In the genomic region with DNA sequence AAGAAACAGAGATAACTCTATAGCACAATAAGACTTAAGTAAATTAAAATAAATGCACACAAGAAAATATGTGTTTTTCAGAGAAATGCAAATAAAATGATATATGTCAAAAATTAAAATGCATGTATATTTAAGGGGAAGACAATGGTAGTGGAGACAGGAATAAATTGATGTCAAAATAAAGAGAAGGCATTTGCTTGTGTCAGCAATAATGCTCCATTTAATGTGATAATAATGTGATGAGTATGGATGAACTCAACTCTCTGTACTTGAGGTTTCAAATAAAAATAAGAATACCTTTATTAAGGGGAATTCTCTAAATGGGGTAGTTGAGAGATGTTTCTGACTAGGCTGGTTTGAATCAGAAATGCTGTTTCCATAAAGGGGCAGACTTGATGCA, we compare ENCODE assay signal across 36 cellular contexts.
"Had no signal": no experiment of that assay in that cellular context is flagged by ENCODE, and none has a peak within 500 bp of the region (broad histone marks: within the 10 kb centered on the region; RNA-seq: fewer than 3 reads in every experiment).

No MANE protein-coding gene starts in this region.

- H3K4me1 Mint-ChIP-seq: activated B cell treated with CpG ODN at 0.5 μM for 24 hours; activated CD4-positive, alpha-beta T cell treated with anti-CD3 and anti-CD28 coated beads, Interleukin-2, amount 10 ng/mL, durations not matched to agents 24 days and 14 days; activated naive CD8-positive, alpha-beta T cell treated with anti-CD3 and anti-CD28 coated beads for 36 hours; activated T-helper 17 cell treated with anti-CD3 and anti-CD28 coated beads, Interleukin-2, amount 50 U/mL, for 72 hours had no signal

- DNase-seq: activated B cell treated with CpG ODN at 0.5 μM for 24 hours; activated CD4-positive, alpha-beta memory T cell treated with anti-CD3 and anti-CD28 coated beads for 36 hours; activated CD4-positive, alpha-beta T cell treated with anti-CD3 and anti-CD28 coated beads for 4 hours; activated CD4-positive, alpha-beta T cell treated with anti-CD3 and anti-CD28 coated beads, Interleukin-2, amount 10 ng/mL, durations not matched to agents 24 days and 14 days; activated CD4-positive, alpha-beta T cell treated with anti-CD3 and anti-CD28 coated beads, Interleukin-2, amount 50 U/mL, for 1 hour; activated CD4-positive, alpha-beta T cell treated with anti-CD3 and anti-CD28 coated beads, Interleukin-2, amount 50 U/mL, for 4 hours; activated CD4-positive, CD25-positive, alpha-beta regulatory T cell treated with anti-CD3 and anti-CD28 coated beads, Interleukin-2, amount 50 U/mL, for 72 hours; activated CD8-positive, alpha-beta memory T cell treated with anti-CD3 and anti-CD28 coated beads, Interleukin-2, amount 50 U/mL, for 4 hours; activated CD8-positive, alpha-beta T cell treated with anti-CD3 and anti-CD28 coated beads for 36 hours; activated effector memory CD4-positive, alpha-beta T cell treated with anti-CD3 and anti-CD28 coated beads, Interleukin-2, amount 50 U/mL, for 16 hours; activated gamma-delta T cell treated with Interleukin-2 at 50 U/mL for 16 hours; activated naive CD4-positive, alpha-beta T cell; activated naive CD4-positive, alpha-beta T cell treated with anti-CD3 and anti-CD28 coated beads for 36 hours; activated naive CD4-positive, alpha-beta T cell treated with anti-CD3 and anti-CD28 coated beads, Interleukin-2, amount 50 U/mL, for 16 hours; activated naive CD8-positive, alpha-beta T cell treated with anti-CD3 and anti-CD28 coated beads for 36 hours; activated T-cell treated with anti-CD3 and anti-CD28 coated beads for 4 hours; activated T-cell treated with anti-CD3 and anti-CD28 coated beads, Interleukin-2, amount 50 U/mL, for 1 hour; activated T-cell treated with anti-CD3 and anti-CD28 coated beads, Interleukin-2, amount 50 U/mL, for 4 hours; activated T-cell treated with anti-CD3 and anti-CD28 coated beads, Interleukin-2, amount 50 U/mL, for 72 hours; adrenal gland; amniotic stem cell; aorta; body of pancreas; brain microvascular endothelial cell; central memory CD4-positive, alpha-beta T cell; T-helper 2 cell; T-helper 9 cell had no signal

- H3K9me3 ChIP-seq: adrenal gland, body of pancreas, breast epithelium had no signal

- H3K9me3 Mint-ChIP-seq: activated B cell treated with CpG ODN at 0.5 μM for 24 hours; activated CD4-positive, alpha-beta memory T cell treated with anti-CD3 and anti-CD28 coated beads for 36 hours; activated CD4-positive, alpha-beta T cell treated with anti-CD3 and anti-CD28 coated beads, Interleukin-2, amount 10 ng/mL, durations not matched to agents 24 days and 14 days; activated CD8-positive, alpha-beta T cell treated with anti-CD3 and anti-CD28 coated beads for 36 hours; activated naive CD4-positive, alpha-beta T cell treated with anti-CD3 and anti-CD28 coated beads for 36 hours; activated naive CD4-positive, alpha-beta T cell treated with anti-CD3 and anti-CD28 coated beads, Interleukin-2, amount 50 U/mL, for 72 hours; activated naive CD8-positive, alpha-beta T cell treated with anti-CD3 and anti-CD28 coated beads for 36 hours; activated T-cell treated with anti-CD3 and anti-CD28 coated beads, Interleukin-2, amount 50 U/mL, for 4 hours; activated T-cell treated with anti-CD3 and anti-CD28 coated beads, Interleukin-2, amount 50 U/mL, for 72 hours; activated T-helper 1 cell treated with anti-CD3 and anti-CD28 coated beads, Interleukin-12 subunit alpha, Interleukin-12 subunit beta, Interleukin-2, Interleukin-4 antibody, amounts not matched to agents 30 ng/mL and 10 ng/mL and 1 ng/mL, durations not matched to agents 14 hours and 24 hours and 36 hours; activated T-helper 17 cell treated with anti-CD3 and anti-CD28 coated beads, Interleukin-2, amount 50 U/mL, for 72 hours; T-helper 1 cell treated with Interleukin-12 subunit alpha and Interleukin-12 subunit beta and Interleukin-4 antibody, amounts not matched to agents 30 μg/mL and 1 μg/mL, for 36 hours; T-helper 2 cell treated with Interferon-gamma antibody and Interleukin-4, amounts not matched to agents 5 μg/mL and 100 μg/mL, for 36 hours had no signal

- H3K4me3 ChIP-seq: adrenal gland, body of pancreas, breast epithelium had no signal

- H3K27ac Mint-ChIP-seq: activated B cell treated with CpG ODN at 0.5 μM for 24 hours; activated CD4-positive, alpha-beta memory T cell treated with anti-CD3 and anti-CD28 coated beads for 36 hours; activated CD4-positive, alpha-beta T cell treated with anti-CD3 and anti-CD28 coated beads, Interleukin-2, amount 10 ng/mL, durations not matched to agents 24 days and 14 days; activated CD8-positive, alpha-beta T cell treated with anti-CD3 and anti-CD28 coated beads for 36 hours; activated naive CD4-positive, alpha-beta T cell treated with anti-CD3 and anti-CD28 coated beads for 36 hours; activated naive CD4-positive, alpha-beta T cell treated with anti-CD3 and anti-CD28 coated beads, Interleukin-2, amount 50 U/mL, for 72 hours; activated naive CD8-positive, alpha-beta T cell treated with anti-CD3 and anti-CD28 coated beads for 36 hours; activated T-cell treated with anti-CD3 and anti-CD28 coated beads, Interleukin-2, amount 50 U/mL, for 72 hours; activated T-helper 1 cell treated with anti-CD3 and anti-CD28 coated beads, Interleukin-12 subunit alpha, Interleukin-12 subunit beta, Interleukin-2, Interleukin-4 antibody, amounts not matched to agents 30 ng/mL and 10 ng/mL and 1 ng/mL, durations not matched to agents 14 hours and 24 hours and 36 hours; activated T-helper 17 cell treated with anti-CD3 and anti-CD28 coated beads, Interleukin-2, amount 50 U/mL, for 72 hours; T-helper 1 cell treated with Interleukin-12 subunit alpha and Interleukin-12 subunit beta and Interleukin-4 antibody, amounts not matched to agents 30 μg/mL and 1 μg/mL, for 36 hours; T-helper 2 cell treated with Interferon-gamma antibody and Interleukin-4, amounts not matched to agents 5 μg/mL and 100 μg/mL, for 36 hours had no signal

- H3K27ac ChIP-seq: adrenal gland, body of pancreas, brain microvascular endothelial cell, breast epithelium, VCaP had no signal

- ATAC-seq: activated CD8-positive, alpha-beta T cell treated with anti-CD3 and anti-CD28 coated beads for 36 hours; activated naive CD4-positive, alpha-beta T cell treated with anti-CD3 and anti-CD28 coated beads, Interleukin-2, amount 50 U/mL, for 72 hours; activated T-cell treated with anti-CD3 and anti-CD28 coated beads, Interleukin-2, amount 50 U/mL, for 4 hours; activated T-cell treated with anti-CD3 and anti-CD28 coated beads, Interleukin-2, amount 50 U/mL, for 72 hours; activated T-helper 17 cell treated with anti-CD3 and anti-CD28 coated beads, Interleukin-2, amount 50 U/mL, for 72 hours; body of pancreas had no signal

- FAIRE-seq: astrocyte, TTC549 had no signal

- H3K4me3 Mint-ChIP-seq: activated B cell treated with CpG ODN at 0.5 μM for 24 hours; activated CD4-positive, alpha-beta memory T cell treated with anti-CD3 and anti-CD28 coated beads for 36 hours; activated CD4-positive, alpha-beta T cell treated with anti-CD3 and anti-CD28 coated beads, Interleukin-2, amount 10 ng/mL, durations not matched to agents 24 days and 14 days; activated CD8-positive, alpha-beta T cell treated with anti-CD3 and anti-CD28 coated beads for 36 hours; activated naive CD4-positive, alpha-beta T cell treated with anti-CD3 and anti-CD28 coated beads for 36 hours; activated naive CD8-positive, alpha-beta T cell treated with anti-CD3 and anti-CD28 coated beads for 36 hours; activated T-cell treated with anti-CD3 and anti-CD28 coated beads, Interleukin-2, amount 50 U/mL, for 4 hours; activated T-cell treated with anti-CD3 and anti-CD28 coated beads, Interleukin-2, amount 50 U/mL, for 72 hours; activated T-helper 1 cell treated with anti-CD3 and anti-CD28 coated beads, Interleukin-12 subunit alpha, Interleukin-12 subunit beta, Interleukin-2, Interleukin-4 antibody, amounts not matched to agents 30 ng/mL and 10 ng/mL and 1 ng/mL, durations not matched to agents 14 hours and 24 hours and 36 hours; activated T-helper 17 cell treated with anti-CD3 and anti-CD28 coated beads, Interleukin-2, amount 50 U/mL, for 72 hours; T-helper 1 cell treated with Interleukin-12 subunit alpha and Interleukin-12 subunit beta and Interleukin-4 antibody, amounts not matched to agents 30 μg/mL and 1 μg/mL, for 36 hours; T-helper 2 cell treated with Interferon-gamma antibody and Interleukin-4, amounts not matched to agents 5 μg/mL and 100 μg/mL, for 36 hours had no signal

- H3K27me3 ChIP-seq: adrenal gland, body of pancreas, brain microvascular endothelial cell, breast epithelium had no signal

- H3K36me3 Mint-ChIP-seq: activated CD4-positive, alpha-beta memory T cell treated with anti-CD3 and anti-CD28 coated beads for 36 hours; activated naive CD4-positive, alpha-beta T cell treated with anti-CD3 and anti-CD28 coated beads, Interleukin-2, amount 50 U/mL, for 72 hours; activated naive CD8-positive, alpha-beta T cell treated with anti-CD3 and anti-CD28 coated beads for 36 hours had no signal

- H3K4me1 ChIP-seq: adrenal gland, body of pancreas, breast epithelium had no signal

- H3K27me3 Mint-ChIP-seq: activated B cell treated with CpG ODN at 0.5 μM for 24 hours; activated CD4-positive, alpha-beta memory T cell treated with anti-CD3 and anti-CD28 coated beads for 36 hours; activated CD4-positive, alpha-beta T cell treated with anti-CD3 and anti-CD28 coated beads, Interleukin-2, amount 10 ng/mL, durations not matched to agents 24 days and 14 days; activated CD8-positive, alpha-beta T cell treated with anti-CD3 and anti-CD28 coated beads for 36 hours; activated naive CD8-positive, alpha-beta T cell treated with anti-CD3 and anti-CD28 coated beads for 36 hours had no signal

- H3K36me3 ChIP-seq: adrenal gland, brain microvascular endothelial cell, breast epithelium had no signal
